1 cellular context compared by ENCODE assay signal in the genomic region with DNA sequence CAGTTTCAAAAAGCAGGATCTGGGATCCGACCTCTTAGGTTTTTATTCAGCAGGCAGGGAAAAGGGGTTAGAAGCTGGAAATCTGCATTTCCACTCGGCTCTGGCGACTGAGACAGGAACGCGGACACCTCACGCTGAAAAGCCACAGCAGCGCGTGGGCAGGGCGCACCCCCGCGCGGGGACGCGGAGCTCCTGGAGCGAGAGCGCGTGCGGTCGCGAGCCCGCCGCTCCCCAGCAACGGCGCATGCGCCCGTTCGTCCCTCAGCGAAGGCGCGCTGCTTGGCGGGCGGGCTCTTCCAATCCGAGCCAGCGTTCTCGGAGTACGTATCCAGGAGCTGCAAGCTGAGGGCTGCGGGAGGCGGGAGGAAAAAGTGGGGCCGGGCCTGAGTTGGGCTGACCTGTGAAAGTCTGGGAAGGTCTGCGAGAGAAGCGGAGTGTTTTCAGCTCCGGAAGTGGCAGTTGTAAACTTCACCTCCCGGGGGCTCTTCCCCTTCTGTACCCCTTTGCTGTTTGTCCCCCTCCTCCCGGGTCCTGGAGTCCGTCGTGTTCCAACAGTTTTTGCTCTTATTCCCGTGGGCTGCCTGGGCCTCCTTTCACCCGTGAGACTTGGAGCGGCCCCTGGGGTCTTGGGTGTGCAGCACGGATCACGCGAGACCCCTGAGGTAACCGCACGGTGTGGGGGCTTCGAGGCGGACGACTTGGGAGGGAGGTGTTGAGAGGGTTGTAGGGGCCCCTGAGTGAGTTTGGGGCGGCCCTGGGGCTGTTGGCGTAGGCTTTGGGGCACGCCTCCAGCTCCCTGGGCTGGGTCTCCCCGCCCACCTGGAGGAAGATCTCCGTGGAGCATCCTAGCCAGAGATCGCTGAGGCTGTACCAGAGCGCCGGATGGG.
TF ChIP-seq lines count a peak whose summit lies in the region.

A gene (plus strand): TSS at position 403 of the 887 bp plus-strand sequence. CDS start 11,046 bp downstream, outside the sequence.

TF ChIP-seq in HepG2, 621 proteins besides CTCF, POLR2A, EP300 and RAD21 (continued from another document and continues in another):
- TF ChIP-seq, protein P1, sequence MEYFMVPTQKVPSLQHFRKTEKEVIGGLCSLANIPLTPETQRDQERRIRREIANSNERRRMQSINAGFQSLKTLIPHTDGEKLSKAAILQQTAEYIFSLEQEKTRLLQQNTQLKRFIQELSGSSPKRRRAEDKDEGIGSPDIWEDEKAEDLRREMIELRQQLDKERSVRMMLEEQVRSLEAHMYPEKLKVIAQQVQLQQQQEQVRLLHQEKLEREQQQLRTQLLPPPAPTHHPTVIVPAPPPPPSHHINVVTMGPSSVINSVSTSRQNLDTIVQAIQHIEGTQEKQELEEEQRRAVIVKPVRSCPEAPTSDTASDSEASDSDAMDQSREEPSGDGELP (IDR thresholded peaks at IDR 0.05; ENCODE audit: borderline replicate concordance, low read depth), result 0 out of 2 replicates have a peak, but pooled peaks have one; percentile 2
- TF ChIP-seq ZNF251 (CRISPR knock-in tag; IDR thresholded peaks at IDR 0.05) (peak; percentile 75; the same call in 1 of the 2 replicates), HOXD1 (CRISPR knock-in tag; IDR thresholded peaks at IDR 0.05) (0 out of 2 replicates have a peak, but pooled peaks have one; percentile 67), AGO2 (optimal IDR thresholded peaks at IDR 0.05; ENCODE audit: low read depth, low read length) (peak; percentile 23), ZKSCAN1 (IDR thresholded peaks at IDR 0.05; ENCODE audit: low read length) (no peak), MXD4 (CRISPR knock-in tag; IDR thresholded peaks at IDR 0.05) (peak; percentile 91), ZNF878 (CRISPR knock-in tag; IDR thresholded peaks at IDR 0.05) (no peak; the same call in 1 of the 2 replicates), TOPORS (CRISPR knock-in tag; IDR thresholded peaks at IDR 0.05) (no peak), RBFOX2 (IDR thresholded peaks at IDR 0.05; ENCODE audit: low read depth, low read length) (peak; percentile 89), HNRNPH1 (optimal IDR thresholded peaks at IDR 0.05; ENCODE audit: low read depth, low read length) (no peak), GATAD2A (CRISPR knock-in tag; IDR thresholded peaks at IDR 0.05) (0 out of 2 replicates have a peak, but pooled peaks have one; percentile 5), ZNF224 (CRISPR knock-in tag; IDR thresholded peaks at IDR 0.05) (peak; percentile 25; the same call in 1 of the 2 replicates), FIP1L1 (IDR thresholded peaks at IDR 0.05; ENCODE audit: borderline replicate concordance, insufficient read depth, low read depth, low read length) (no peak), SNRNP70 (IDR thresholded peaks at IDR 0.05; ENCODE audit: low read depth, low read length) (no peak), CBX1 (IDR thresholded peaks at IDR 0.05; ENCODE audit: low read depth) (peak; percentile 30), SPEN (CRISPR knock-in tag; IDR thresholded peaks at IDR 0.05; ENCODE audit: low read depth) (peak; percentile 78), BRD4 (CRISPR knock-in tag; IDR thresholded peaks at IDR 0.05) (peak; percentile 78; the same call in 1 of the 2 replicates), SP5 (CRISPR knock-in tag; IDR thresholded peaks at IDR 0.05; ENCODE audit: borderline replicate concordance, low read depth) (peak; percentile 12; the same call in 1 of the 2 replicates), SOX5 (CRISPR knock-in tag; IDR thresholded peaks at IDR 0.05; ENCODE audit: borderline replicate concordance) (0 out of 2 replicates have a peak, but pooled peaks have one; percentile 10), HNRNPUL1 (IDR thresholded peaks at IDR 0.05; ENCODE audit: low read depth, low read length) (no peak), NKX3-1 (CRISPR knock-in tag; IDR thresholded peaks at IDR 0.05) (peak; percentile 43; the same call in 1 of the 2 replicates), NFE2 (CRISPR knock-in tag; IDR thresholded peaks at IDR 0.05) (no peak), SNAI1 (CRISPR knock-in tag; IDR thresholded peaks at IDR 0.05; ENCODE audit: borderline replicate concordance) (peak; percentile 84; the same call in 1 of the 2 replicates), ZNF776 (CRISPR knock-in tag; IDR thresholded peaks at IDR 0.05) (peak; percentile 75; the same call in 1 of the 2 replicates)
- TF ChIP-seq, protein P2, sequence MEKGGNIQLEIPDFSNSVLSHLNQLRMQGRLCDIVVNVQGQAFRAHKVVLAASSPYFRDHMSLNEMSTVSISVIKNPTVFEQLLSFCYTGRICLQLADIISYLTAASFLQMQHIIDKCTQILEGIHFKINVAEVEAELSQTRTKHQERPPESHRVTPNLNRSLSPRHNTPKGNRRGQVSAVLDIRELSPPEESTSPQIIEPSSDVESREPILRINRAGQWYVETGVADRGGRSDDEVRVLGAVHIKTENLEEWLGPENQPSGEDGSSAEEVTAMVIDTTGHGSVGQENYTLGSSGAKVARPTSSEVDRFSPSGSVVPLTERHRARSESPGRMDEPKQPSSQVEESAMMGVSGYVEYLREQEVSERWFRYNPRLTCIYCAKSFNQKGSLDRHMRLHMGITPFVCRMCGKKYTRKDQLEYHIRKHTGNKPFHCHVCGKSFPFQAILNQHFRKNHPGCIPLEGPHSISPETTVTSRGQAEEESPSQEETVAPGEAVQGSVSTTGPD (CRISPR knock-in tag; IDR thresholded peaks at IDR 0.05), result no peak
- TF ChIP-seq, protein P3, sequence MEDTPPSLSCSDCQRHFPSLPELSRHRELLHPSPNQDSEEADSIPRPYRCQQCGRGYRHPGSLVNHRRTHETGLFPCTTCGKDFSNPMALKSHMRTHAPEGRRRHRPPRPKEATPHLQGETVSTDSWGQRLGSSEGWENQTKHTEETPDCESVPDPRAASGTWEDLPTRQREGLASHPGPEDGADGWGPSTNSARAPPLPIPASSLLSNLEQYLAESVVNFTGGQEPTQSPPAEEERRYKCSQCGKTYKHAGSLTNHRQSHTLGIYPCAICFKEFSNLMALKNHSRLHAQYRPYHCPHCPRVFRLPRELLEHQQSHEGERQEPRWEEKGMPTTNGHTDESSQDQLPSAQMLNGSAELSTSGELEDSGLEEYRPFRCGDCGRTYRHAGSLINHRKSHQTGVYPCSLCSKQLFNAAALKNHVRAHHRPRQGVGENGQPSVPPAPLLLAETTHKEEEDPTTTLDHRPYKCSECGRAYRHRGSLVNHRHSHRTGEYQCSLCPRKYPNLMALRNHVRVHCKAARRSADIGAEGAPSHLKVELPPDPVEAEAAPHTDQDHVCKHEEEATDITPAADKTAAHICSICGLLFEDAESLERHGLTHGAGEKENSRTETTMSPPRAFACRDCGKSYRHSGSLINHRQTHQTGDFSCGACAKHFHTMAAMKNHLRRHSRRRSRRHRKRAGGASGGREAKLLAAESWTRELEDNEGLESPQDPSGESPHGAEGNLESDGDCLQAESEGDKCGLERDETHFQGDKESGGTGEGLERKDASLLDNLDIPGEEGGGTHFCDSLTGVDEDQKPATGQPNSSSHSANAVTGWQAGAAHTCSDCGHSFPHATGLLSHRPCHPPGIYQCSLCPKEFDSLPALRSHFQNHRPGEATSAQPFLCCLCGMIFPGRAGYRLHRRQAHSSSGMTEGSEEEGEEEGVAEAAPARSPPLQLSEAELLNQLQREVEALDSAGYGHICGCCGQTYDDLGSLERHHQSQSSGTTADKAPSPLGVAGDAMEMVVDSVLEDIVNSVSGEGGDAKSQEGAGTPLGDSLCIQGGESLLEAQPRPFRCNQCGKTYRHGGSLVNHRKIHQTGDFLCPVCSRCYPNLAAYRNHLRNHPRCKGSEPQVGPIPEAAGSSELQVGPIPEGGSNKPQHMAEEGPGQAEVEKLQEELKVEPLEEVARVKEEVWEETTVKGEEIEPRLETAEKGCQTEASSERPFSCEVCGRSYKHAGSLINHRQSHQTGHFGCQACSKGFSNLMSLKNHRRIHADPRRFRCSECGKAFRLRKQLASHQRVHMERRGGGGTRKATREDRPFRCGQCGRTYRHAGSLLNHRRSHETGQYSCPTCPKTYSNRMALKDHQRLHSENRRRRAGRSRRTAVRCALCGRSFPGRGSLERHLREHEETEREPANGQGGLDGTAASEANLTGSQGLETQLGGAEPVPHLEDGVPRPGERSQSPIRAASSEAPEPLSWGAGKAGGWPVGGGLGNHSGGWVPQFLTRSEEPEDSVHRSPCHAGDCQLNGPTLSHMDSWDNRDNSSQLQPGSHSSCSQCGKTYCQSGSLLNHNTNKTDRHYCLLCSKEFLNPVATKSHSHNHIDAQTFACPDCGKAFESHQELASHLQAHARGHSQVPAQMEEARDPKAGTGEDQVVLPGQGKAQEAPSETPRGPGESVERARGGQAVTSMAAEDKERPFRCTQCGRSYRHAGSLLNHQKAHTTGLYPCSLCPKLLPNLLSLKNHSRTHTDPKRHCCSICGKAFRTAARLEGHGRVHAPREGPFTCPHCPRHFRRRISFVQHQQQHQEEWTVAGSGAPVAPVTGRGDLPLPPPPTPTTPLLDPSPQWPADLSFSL (CRISPR knock-in tag; IDR thresholded peaks at IDR 0.05), result no peak
- TF ChIP-seq, protein P4, sequence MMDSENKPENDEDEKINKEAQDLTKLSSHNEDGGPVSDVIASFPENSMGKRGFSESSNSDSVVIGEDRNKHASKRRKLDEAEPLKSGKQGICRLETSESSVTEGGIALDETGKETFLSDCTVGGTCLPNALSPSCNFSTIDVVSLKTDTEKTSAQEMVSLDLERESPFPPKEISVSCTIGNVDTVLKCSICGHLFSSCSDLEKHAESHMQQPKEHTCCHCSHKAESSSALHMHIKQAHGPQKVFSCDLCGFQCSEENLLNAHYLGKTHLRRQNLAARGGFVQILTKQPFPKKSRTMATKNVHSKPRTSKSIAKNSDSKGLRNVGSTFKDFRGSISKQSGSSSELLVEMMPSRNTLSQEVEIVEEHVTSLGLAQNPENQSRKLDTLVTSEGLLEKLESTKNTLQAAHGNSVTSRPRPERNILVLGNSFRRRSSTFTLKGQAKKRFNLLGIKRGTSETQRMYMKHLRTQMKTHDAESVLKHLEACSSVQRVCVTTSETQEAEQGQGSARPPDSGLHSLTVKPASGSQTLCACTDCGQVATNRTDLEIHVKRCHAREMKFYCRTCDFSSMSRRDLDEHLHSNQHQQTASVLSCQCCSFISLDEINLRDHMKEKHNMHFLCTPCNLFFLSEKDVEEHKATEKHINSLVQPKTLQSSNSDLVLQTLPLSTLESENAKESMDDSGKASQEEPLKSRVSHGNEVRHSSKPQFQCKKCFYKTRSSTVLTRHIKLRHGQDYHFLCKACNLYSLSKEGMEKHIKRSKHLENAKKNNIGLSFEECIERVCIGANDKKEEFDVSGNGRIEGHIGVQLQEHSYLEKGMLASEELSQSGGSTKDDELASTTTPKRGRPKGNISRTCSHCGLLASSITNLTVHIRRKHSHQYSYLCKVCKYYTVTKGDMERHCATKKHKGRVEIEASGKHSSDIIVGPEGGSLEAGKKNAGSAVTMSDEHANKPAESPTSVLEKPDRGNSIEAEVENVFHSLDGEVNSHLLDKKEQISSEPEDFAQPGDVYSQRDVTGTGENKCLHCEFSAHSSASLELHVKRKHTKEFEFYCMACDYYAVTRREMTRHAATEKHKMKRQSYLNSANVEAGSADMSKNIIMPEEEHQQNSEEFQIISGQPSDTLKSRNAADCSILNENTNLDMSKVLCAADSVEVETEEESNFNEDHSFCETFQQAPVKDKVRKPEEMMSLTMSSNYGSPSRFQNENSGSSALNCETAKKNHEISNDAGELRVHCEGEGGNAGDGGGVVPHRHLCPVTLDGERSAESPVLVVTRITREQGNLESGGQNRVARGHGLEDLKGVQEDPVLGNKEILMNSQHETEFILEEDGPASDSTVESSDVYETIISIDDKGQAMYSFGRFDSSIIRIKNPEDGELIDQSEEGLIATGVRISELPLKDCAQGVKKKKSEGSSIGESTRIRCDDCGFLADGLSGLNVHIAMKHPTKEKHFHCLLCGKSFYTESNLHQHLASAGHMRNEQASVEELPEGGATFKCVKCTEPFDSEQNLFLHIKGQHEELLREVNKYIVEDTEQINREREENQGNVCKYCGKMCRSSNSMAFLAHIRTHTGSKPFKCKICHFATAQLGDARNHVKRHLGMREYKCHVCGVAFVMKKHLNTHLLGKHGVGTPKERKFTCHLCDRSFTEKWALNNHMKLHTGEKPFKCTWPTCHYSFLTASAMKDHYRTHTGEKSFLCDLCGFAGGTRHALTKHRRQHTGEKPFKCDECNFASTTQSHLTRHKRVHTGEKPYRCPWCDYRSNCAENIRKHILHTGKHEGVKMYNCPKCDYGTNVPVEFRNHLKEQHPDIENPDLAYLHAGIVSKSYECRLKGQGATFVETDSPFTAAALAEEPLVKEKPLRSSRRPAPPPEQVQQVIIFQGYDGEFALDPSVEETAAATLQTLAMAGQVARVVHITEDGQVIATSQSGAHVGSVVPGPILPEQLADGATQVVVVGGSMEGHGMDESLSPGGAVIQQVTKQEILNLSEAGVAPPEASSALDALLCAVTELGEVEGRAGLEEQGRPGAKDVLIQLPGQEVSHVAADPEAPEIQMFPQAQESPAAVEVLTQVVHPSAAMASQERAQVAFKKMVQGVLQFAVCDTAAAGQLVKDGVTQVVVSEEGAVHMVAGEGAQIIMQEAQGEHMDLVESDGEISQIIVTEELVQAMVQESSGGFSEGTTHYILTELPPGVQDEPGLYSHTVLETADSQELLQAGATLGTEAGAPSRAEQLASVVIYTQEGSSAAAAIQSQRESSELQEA (CRISPR knock-in tag; IDR thresholded peaks at IDR 0.05; ENCODE audit: not compliant biosample characterization), result peak; percentile 50
- TF ChIP-seq, protein P5, sequence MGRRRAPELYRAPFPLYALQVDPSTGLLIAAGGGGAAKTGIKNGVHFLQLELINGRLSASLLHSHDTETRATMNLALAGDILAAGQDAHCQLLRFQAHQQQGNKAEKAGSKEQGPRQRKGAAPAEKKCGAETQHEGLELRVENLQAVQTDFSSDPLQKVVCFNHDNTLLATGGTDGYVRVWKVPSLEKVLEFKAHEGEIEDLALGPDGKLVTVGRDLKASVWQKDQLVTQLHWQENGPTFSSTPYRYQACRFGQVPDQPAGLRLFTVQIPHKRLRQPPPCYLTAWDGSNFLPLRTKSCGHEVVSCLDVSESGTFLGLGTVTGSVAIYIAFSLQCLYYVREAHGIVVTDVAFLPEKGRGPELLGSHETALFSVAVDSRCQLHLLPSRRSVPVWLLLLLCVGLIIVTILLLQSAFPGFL (CRISPR knock-in tag; IDR thresholded peaks at IDR 0.05), result 0 out of 2 replicates have a peak, but pooled peaks have one; percentile 88
- TF ChIP-seq, protein P6, sequence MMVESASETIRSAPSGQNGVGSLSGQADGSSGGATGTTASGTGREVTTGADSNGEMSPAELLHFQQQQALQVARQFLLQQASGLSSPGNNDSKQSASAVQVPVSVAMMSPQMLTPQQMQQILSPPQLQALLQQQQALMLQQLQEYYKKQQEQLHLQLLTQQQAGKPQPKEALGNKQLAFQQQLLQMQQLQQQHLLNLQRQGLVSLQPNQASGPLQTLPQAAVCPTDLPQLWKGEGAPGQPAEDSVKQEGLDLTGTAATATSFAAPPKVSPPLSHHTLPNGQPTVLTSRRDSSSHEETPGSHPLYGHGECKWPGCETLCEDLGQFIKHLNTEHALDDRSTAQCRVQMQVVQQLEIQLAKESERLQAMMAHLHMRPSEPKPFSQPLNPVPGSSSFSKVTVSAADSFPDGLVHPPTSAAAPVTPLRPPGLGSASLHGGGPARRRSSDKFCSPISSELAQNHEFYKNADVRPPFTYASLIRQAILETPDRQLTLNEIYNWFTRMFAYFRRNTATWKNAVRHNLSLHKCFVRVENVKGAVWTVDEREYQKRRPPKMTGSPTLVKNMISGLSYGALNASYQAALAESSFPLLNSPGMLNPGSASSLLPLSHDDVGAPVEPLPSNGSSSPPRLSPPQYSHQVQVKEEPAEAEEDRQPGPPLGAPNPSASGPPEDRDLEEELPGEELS (CRISPR knock-in tag; IDR thresholded peaks at IDR 0.05), result peak; percentile 31; the same call in 1 of the 2 replicates
